25 cellular contexts compared by ENCODE assay signal in the genomic region with DNA sequence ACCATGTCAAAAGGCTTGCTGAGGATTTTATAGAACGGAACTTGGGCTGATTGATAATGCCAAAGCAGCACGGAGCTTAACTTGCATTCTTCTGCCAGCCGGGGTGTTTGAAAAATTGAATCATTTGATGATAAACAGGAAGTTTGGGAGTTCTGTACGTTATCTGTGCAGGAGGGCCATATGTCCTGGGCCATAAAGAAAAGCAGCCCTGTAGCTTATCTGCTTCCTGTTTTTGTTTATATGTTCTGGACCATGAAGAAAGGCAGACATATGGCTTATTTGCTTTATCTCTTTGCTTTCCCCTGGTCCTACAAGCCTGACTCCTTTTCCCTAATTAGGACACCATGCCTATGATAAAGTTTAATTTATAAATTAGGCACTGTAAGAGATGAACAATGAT.
"Had no signal": no experiment of that assay in that cellular context is flagged by ENCODE, and none has a peak within 500 bp of the region (broad histone marks: within the 10 kb centered on the region; RNA-seq: fewer than 3 reads in every experiment).

No MANE protein-coding gene starts in this region.

- H3K9me3 Mint-ChIP-seq: stimulated activated effector memory CD8-positive, alpha-beta T cell treated with anti-CD3 and anti-CD28 coated beads, Interleukin-12 subunit alpha, Interleukin-12 subunit beta, amount 100 ng/mL, for 72 hours had no signal

- H3K27ac ChIP-seq: lower lobe of right lung, neural progenitor cell, right lobe of liver, skin epidermis, tibial nerve had no signal

- H3K27me3 ChIP-seq: neural progenitor cell, right lobe of liver, tibial nerve had no signal

- H3K4me1 Mint-ChIP-seq: neural progenitor cell; stimulated activated naive CD8-positive, alpha-beta T cell treated with anti-CD3 and anti-CD28 coated beads, Interleukin-15, amount 100 ng/mL, for 72 hours had no signal

- H3K4me2 ChIP-seq: neural progenitor cell had no signal

- H3K9ac ChIP-seq: neural progenitor cell had no signal

- H3K4me3 ChIP-seq: lower lobe of right lung, neural progenitor cell, right lobe of liver, skin epidermis, tibial nerve had no signal

- H3K9me3 ChIP-seq: lower lobe of right lung, right lobe of liver, tibial nerve had no signal

- H3K36me3 ChIP-seq: lower lobe of right lung, neural progenitor cell, right lobe of liver, tibial nerve had no signal

- H3K4me3 Mint-ChIP-seq: activated CD8-positive, alpha-beta memory T cell treated with anti-CD3 and anti-CD28 coated beads, Interleukin-2, amount 10 ng/mL, durations not matched to agents 7 days and 5 days; activated CD8-positive, alpha-beta T cell treated with anti-CD3 and anti-CD28 coated beads for 36 hours; activated naive CD8-positive, alpha-beta T cell treated with anti-CD3 and anti-CD28 coated beads, Interleukin-2, amount 50 U/mL, for 24 hours; activated T-helper 1 cell treated with anti-CD3 and anti-CD28 coated beads, Interleukin-12 subunit alpha, Interleukin-12 subunit beta, Interleukin-2, Interleukin-4 antibody, amounts not matched to agents 30 ng/mL and 10 ng/mL and 1 ng/mL, durations not matched to agents 14 hours and 24 hours and 36 hours; brain; naive thymus-derived CD4-positive, alpha-beta T cell; neural progenitor cell; stimulated activated effector memory CD8-positive, alpha-beta T cell treated with anti-CD3 and anti-CD28 coated beads, Interleukin-12 subunit alpha, Interleukin-12 subunit beta, amount 100 ng/mL, for 72 hours; stimulated activated naive CD8-positive, alpha-beta T cell treated with anti-CD3 and anti-CD28 coated beads, Interleukin-15, amount 100 ng/mL, for 72 hours; T-helper 1 cell treated with Interleukin-12 subunit alpha and Interleukin-12 subunit beta and Interleukin-4 antibody, amounts not matched to agents 30 μg/mL and 1 μg/mL, for 36 hours had no signal

- DNase-seq: activated CD4-positive, CD25-positive, alpha-beta regulatory T cell; activated CD8-positive, alpha-beta memory T cell treated with anti-CD3 and anti-CD28 coated beads, Interleukin-2, amount 10 ng/mL, durations not matched to agents 7 days and 5 days; activated CD8-positive, alpha-beta T cell treated with anti-CD3 and anti-CD28 coated beads for 36 hours; activated gamma-delta T cell; activated naive CD4-positive, alpha-beta T cell treated with anti-CD3 and anti-CD28 coated beads, Interleukin-2, amount 50 U/mL, for 16 hours; activated naive CD8-positive, alpha-beta T cell treated with anti-CD3 and anti-CD28 coated beads, Interleukin-2, amount 50 U/mL, for 24 hours; activated T-cell treated with anti-CD3 and anti-CD28 coated beads for 4 hours; aorta; effector CD4-positive, alpha-beta T cell; islet precursor cell; left colon; lower lobe of right lung; naive thymus-derived CD4-positive, alpha-beta T cell; posterior cingulate gyrus; right lobe of liver; stimulated activated CD4-positive, alpha-beta T cell treated with anti-CD3 and anti-CD28 coated beads, Interleukin-2, amount 100 ng/mL, for 24 hours; stimulated activated naive CD8-positive, alpha-beta T cell treated with anti-CD3 and anti-CD28 coated beads, Interleukin-15, amount 100 ng/mL, for 72 hours; T1000 had no signal

- H2AFZ ChIP-seq: neural progenitor cell had no signal

- H3K27ac Mint-ChIP-seq: activated CD8-positive, alpha-beta memory T cell treated with anti-CD3 and anti-CD28 coated beads, Interleukin-2, amount 10 ng/mL, durations not matched to agents 7 days and 5 days; activated CD8-positive, alpha-beta T cell treated with anti-CD3 and anti-CD28 coated beads for 36 hours; activated naive CD8-positive, alpha-beta T cell treated with anti-CD3 and anti-CD28 coated beads, Interleukin-2, amount 50 U/mL, for 24 hours; activated T-helper 1 cell treated with anti-CD3 and anti-CD28 coated beads, Interleukin-12 subunit alpha, Interleukin-12 subunit beta, Interleukin-2, Interleukin-4 antibody, amounts not matched to agents 30 ng/mL and 10 ng/mL and 1 ng/mL, durations not matched to agents 14 hours and 24 hours and 36 hours; brain; naive thymus-derived CD4-positive, alpha-beta T cell; neural progenitor cell; stimulated activated effector memory CD8-positive, alpha-beta T cell treated with anti-CD3 and anti-CD28 coated beads, Interleukin-12 subunit alpha, Interleukin-12 subunit beta, amount 100 ng/mL, for 72 hours; stimulated activated naive CD8-positive, alpha-beta T cell treated with anti-CD3 and anti-CD28 coated beads, Interleukin-15, amount 100 ng/mL, for 72 hours; T-helper 1 cell treated with Interleukin-12 subunit alpha and Interleukin-12 subunit beta and Interleukin-4 antibody, amounts not matched to agents 30 μg/mL and 1 μg/mL, for 36 hours had no signal

- H3K36me3 Mint-ChIP-seq: brain; neural progenitor cell; stimulated activated effector memory CD8-positive, alpha-beta T cell treated with anti-CD3 and anti-CD28 coated beads, Interleukin-12 subunit alpha, Interleukin-12 subunit beta, amount 100 ng/mL, for 72 hours had no signal

- H3K4me1 ChIP-seq: lower lobe of right lung, right lobe of liver, tibial nerve had no signal
